In genomic region chr11:327581-327923, GRCh38 we compare ENCODE assay signal across 10 cellular contexts. TPM values are rescaled to one million over a fixed set of nuclear protein-coding genes. Genes with fewer than 3 reads are reported as not detected.
DNase-seq lines count a peak whose midpoint lies in the region; ATAC-seq, FAIRE-seq and TF ChIP-seq lines count a peak whose summit lies in the region.
"Had no signal": no experiment of that assay in that cellular context is flagged by ENCODE, and none has a peak within 500 bp of the region (broad histone marks: within the 10 kb centered on the region; RNA-seq: fewer than 3 reads in every experiment).

No MANE protein-coding gene starts in this region.

- H3K4me1 Mint-ChIP-seq in CD8-positive, alpha-beta T cell (ENCODE audit: low read depth) = peaks cover 77% of the 10 kb centered on the region

- H3K23me2 ChIP-seq in H1 (ENCODE audit: low read depth, low read length) = no peaks in the 10 kb centered on the region

- H3K79me2 ChIP-seq in H1 (ENCODE audit: control insufficient read depth in 1 of 2, insufficient read depth in 2 of 2, low read length in 2 of 2) (no peaks in the 10 kb centered on the region), MM.1S (ENCODE audit: low read length) (no peaks in the 10 kb centered on the region), PC-3 (ENCODE audit: low read length) (no peaks in the 10 kb centered on the region)

- no peak for TF ChIP-seq EP300 in H1 (IDR thresholded peaks at IDR 0.05; ENCODE audit: borderline replicate concordance in 1 of 2, low read depth in 2 of 2, low read length in 2 of 2)

- peak overlapping the region; percentile 67 for H3K4me3 Mint-ChIP-seq in CD8-positive, alpha-beta T cell

- no peak overlapping the region for H3K23ac ChIP-seq in H1 (ENCODE audit: insufficient read length)

- peak overlapping the region; percentile 69 for H3K27ac ChIP-seq in CD8-positive, alpha-beta T cell (ENCODE audit: low read depth, low read length)
- H3K27ac ChIP-seq in SJCRH30 (no peak overlapping the region; the same call in 1 of the 2 replicates), H1 (ENCODE audit: low read depth, low read length) (no peak overlapping the region), prostate gland (peak overlapping the region; percentile 78 to 83), MM.1S (ENCODE audit: low read length) (no peak overlapping the region), PC-3 (ENCODE audit: low read length) (no peak overlapping the region)

- no peaks in the 10 kb centered on the region for H3K9me3 Mint-ChIP-seq in CD8-positive, alpha-beta T cell

- no peak overlapping the region for H4K5ac ChIP-seq in H1 (ENCODE audit: insufficient read length, low read depth, low read length)

- no peak overlapping the region for H3K4me2 ChIP-seq in H1 (ENCODE audit: insufficient read depth in 1 of 2, low read depth in 2 of 2, low read length in 2 of 2)
- no peak overlapping the region; the same call in 1 of the 2 replicates for H3K4me2 ChIP-seq in MM.1S (ENCODE audit: low read depth, low read length)
- no peak overlapping the region for H3K4me2 ChIP-seq in PC-3 (ENCODE audit: low read length)

- H4K20me1 ChIP-seq in H1 (replicated peaks in 1 of 2; ENCODE audit: control insufficient read depth in 1 of 2, insufficient read depth in 2 of 2, low read length in 2 of 2) (no peaks in the 10 kb centered on the region), MM.1S (ENCODE audit: insufficient read depth, low read length) (no peaks in the 10 kb centered on the region), PC-3 (ENCODE audit: low read length) (no peaks in the 10 kb centered on the region)

- no peaks in the 10 kb centered on the region for H3K9me3 ChIP-seq in CD8-positive, alpha-beta T cell (ENCODE audit: low read length)
- H3K9me3 ChIP-seq in SJCRH30 (replicated peaks) = no peaks in the 10 kb centered on the region
- peaks cover 4 to 5% of the 10 kb centered on the region in 2 experiments; a peak in 1 of 4 replicates for H3K9me3 ChIP-seq in H1 (ENCODE audit: insufficient read depth in 2 of 2, low read depth in 1 of 2, low read length in 1 of 2)
- H3K9me3 ChIP-seq in prostate gland = no peaks in the 10 kb centered on the region
- H3K9me3 ChIP-seq in MM.1S (replicated peaks; ENCODE audit: insufficient read depth, low read length) = no peaks in the 10 kb centered on the region
- no peaks in the 10 kb centered on the region for H3K9me3 ChIP-seq in PC-3 (ENCODE audit: low read length)

- peak overlapping the region; percentile 6 for H3K4me3 ChIP-seq in CD8-positive, alpha-beta T cell (ENCODE audit: low read depth, low read length)
- H3K4me3 ChIP-seq in SJCRH30 = peak overlapping the region; percentile 35
- no peak overlapping the region for H3K4me3 ChIP-seq in H1 (ENCODE audit: extremely low read depth in 1 of 4, insufficient read depth in 2 of 4, low read depth in 3 of 4, low read length in 4 of 4)
- no peak overlapping the region for H3K4me3 ChIP-seq in prostate gland
- H3K4me3 ChIP-seq in MM.1S (ENCODE audit: low read length) = no peak overlapping the region
- no peak overlapping the region for H3K4me3 ChIP-seq in PC-3 (ENCODE audit: low read length)

- no peak overlapping the region for H4K91ac ChIP-seq in H1 (replicated peaks; ENCODE audit: insufficient read length, low read length)

- BruUV-seq in PC-3 (replicated peaks; lab: Mats Ljungman, UMichigan) = no TSS peak

- H3F3A ChIP-seq in MM.1S (ENCODE audit: insufficient read depth, low read length) (peaks cover 9% of the 10 kb centered on the region), PC-3 (ENCODE audit: low read length, unreplicated experiment) (no peaks in the 10 kb centered on the region)

- TF ChIP-seq CTCF in CD8-positive, alpha-beta T cell (IDR thresholded peaks at IDR 0.05) = no peak
- TF ChIP-seq CTCF in H1 (IDR thresholded peaks at IDR 0.05; ENCODE audit: control extremely low read depth in 1 of 3, insufficient read depth in 1 of 3, low read depth in 1 of 3, low read length in 3 of 3) (no peak), prostate gland (IDR thresholded peaks at IDR 0.05) (no peak), MM.1S (IDR thresholded peaks at IDR 0.05; ENCODE audit: low read length) (no peak), PC-3 (conservative IDR thresholded peaks at IDR 0.05; ENCODE audit: low read depth, low read length) (no peak)

- CTCF ChIA-PET in CD8-positive, alpha-beta T cell (lab: Charles Lee) = interaction anchor here (0.7 to 2.3 kb wide), 5 partner anchors 10 to 28 kb away, joined by 3 to 8 read pairs (median 3); no protein-coding TSS in a partner anchor
- CTCF ChIA-PET in H1 (lab: Charles Lee; ENCODE audit: partially characterized antibody) (interaction anchor here (1.0 to 2.4 kb wide), 4 partner anchors 11 to 121 kb away, joined by 3 to 6 read pairs (median 4); partner anchors contain the start of gene BET1L), PC-3 (lab: Charles Lee) (no interaction called here)

- H3K36me3 ChIP-seq in CD8-positive, alpha-beta T cell (ENCODE audit: insufficient read depth, low read length) = no peaks in the 10 kb centered on the region
- H3K36me3 ChIP-seq in SJCRH30 (no peaks in the 10 kb centered on the region), H1 (ENCODE audit: control insufficient read depth in 2 of 4, insufficient read depth in 4 of 4, low read length in 3 of 4) (no peaks in the 10 kb centered on the region), prostate gland (no peaks in the 10 kb centered on the region), MM.1S (replicated peaks; ENCODE audit: insufficient read depth, low read length) (no peaks in the 10 kb centered on the region), PC-3 (ENCODE audit: low read depth, low read length) (no peaks in the 10 kb centered on the region)

- TF ChIP-seq POLR2A in H1 (IDR thresholded peaks at IDR 0.05; ENCODE audit: control extremely low read depth in 1 of 2, low read depth in 2 of 2, low read length in 2 of 2) (no peak), prostate gland (IDR thresholded peaks at IDR 0.05) (no peak)

- no peak overlapping the region for H3K56ac ChIP-seq in H1 (replicated peaks; ENCODE audit: insufficient read length, low read depth, low read length)

- H3K27me3 ChIP-seq in CD8-positive, alpha-beta T cell (ENCODE audit: insufficient read depth, low read length) = no peaks in the 10 kb centered on the region
- H3K27me3 ChIP-seq in SJCRH30 (no peaks in the 10 kb centered on the region), H1 (replicated peaks in 1 of 4; ENCODE audit: control insufficient read depth in 3 of 4, extremely low read depth in 1 of 4, insufficient read depth in 3 of 4, low read length in 3 of 4) (no peaks in the 10 kb centered on the region), prostate gland (replicated peaks; ENCODE audit: insufficient read depth) (no peaks in the 10 kb centered on the region), MM.1S (replicated peaks; ENCODE audit: insufficient read depth, low read length) (peaks cover 79% of the 10 kb centered on the region), PC-3 (ENCODE audit: low read length) (no peaks in the 10 kb centered on the region)

- no peak overlapping the region for H2BK120ac ChIP-seq in H1 (replicated peaks; ENCODE audit: low read depth, low read length)

- H3K27me3 Mint-ChIP-seq in CD8-positive, alpha-beta T cell (ENCODE audit: low read depth) = no peaks in the 10 kb centered on the region

- no peak overlapping the region for H2BK5ac ChIP-seq in H1 (ENCODE audit: low read depth, low read length)

- no peak overlapping the region for H4K8ac ChIP-seq in H1 (ENCODE audit: extremely low read depth, insufficient read depth, low read length)

- DNase-seq in CD8-positive, alpha-beta T cell = no peak
- DNase-seq in SJCRH30 = no peak
- no peak for DNase-seq in H1 (ENCODE audit: low read depth in 1 of 2, low spot score in 2 of 2)
- DNase-seq in prostate gland (ENCODE audit: low spot score) = no peak
- no peak for DNase-seq in MM.1S
- no peak for DNase-seq in PC-3
- no peak for DNase-seq in HT-29 (ENCODE audit: low spot score)
- no peak for DNase-seq in stimulated activated CD4-positive, alpha-beta T cell treated with anti-CD3 and anti-CD28 coated beads, Interleukin-2, amount 100 ng/mL, for 48 hours
- DNase-seq: NCI-H2171, SW 1271 had no signal

- H3K36me3 Mint-ChIP-seq in CD8-positive, alpha-beta T cell = no peaks in the 10 kb centered on the region

- POLR2A ChIA-PET in CD8-positive, alpha-beta T cell (lab: Charles Lee) = interaction anchor here (0.6 to 1.7 kb wide), 4 partner anchors 12 to 80 kb away, joined by 3 to 7 read pairs (median 4); partner anchors contain the start of gene IFITM1
- POLR2A ChIA-PET in H1 (lab: Charles Lee; ENCODE audit: partially characterized antibody) = interaction anchor here (0.7 to 1.8 kb wide), 7 partner anchors 9 to 27 kb away, joined by 3 to 8 read pairs (median 4); partner anchors contain the start of gene IFITM2
- POLR2A ChIA-PET in PC-3 (lab: Charles Lee; ENCODE audit: unreplicated experiment) = no interaction called here

- H3K9ac ChIP-seq in H1 (replicated peaks in 1 of 4; ENCODE audit: extremely low read depth in 1 of 4, low read depth in 3 of 4, low read length in 3 of 4) (no peak overlapping the region), MM.1S (ENCODE audit: low read length) (no peak overlapping the region), PC-3 (ENCODE audit: low read length) (no peak overlapping the region)

- 0 out of 2 replicates have a peak overlapping the region, but pooled peaks have one; percentile 88 for H2BK15ac ChIP-seq in H1 (ENCODE audit: low read length)

- FAIRE-seq in H1 (lab: Jason Lieb, UNC) = no peak

- H3K79me1 ChIP-seq in H1 (ENCODE audit: low read depth, low read length) = no peaks in the 10 kb centered on the region

- 97% methylated on average over 3 of the region's 3 CpGs; no CpG with 5 or more reads in 1 of the 2 experiments for WGBS in H1 (ENCODE audit: extremely low coverage in 1 of 2, insufficient coverage in 1 of 2, insufficient read length in 1 of 2, insufficient replicate concordance in 2 of 2, low coverage in 1 of 2, low lambda C conversion rate in 2 of 2, missing lambda C conversion rate in 1 of 2), 2 experiments
- 91% methylated on average over 3 of the region's 3 CpGs for WGBS in prostate gland

- no peak overlapping the region for H2AK5ac ChIP-seq in H1 (ENCODE audit: low read depth, low read length)

- intact Hi-C loops in CD8-positive, alpha-beta T cell (cut with DNase I, micrococcal nuclease) = loop anchor here in 1 of 2 experiments (2.0 kb wide), 2 partner anchors 15 to 25 kb away; no protein-coding TSS in a partner anchor
- intact Hi-C loops in prostate gland (cut with DNase I) = no loop called here
- intact Hi-C loops in PC-3 (cut with micrococcal nuclease) = no loop called here

- H3K18ac ChIP-seq in H1 (ENCODE audit: extremely low read depth, low read length) = 0 out of 2 replicates have a peak overlapping the region, but pooled peaks have one; percentile 32

- H3K9me2 ChIP-seq in MM.1S (replicated peaks; ENCODE audit: insufficient read depth, low read length) = no peaks in the 10 kb centered on the region
- H3K9me2 ChIP-seq in PC-3 (replicated peaks; ENCODE audit: low read length) = no peaks in the 10 kb centered on the region

- peak overlapping the region; percentile 95 for H3K27ac Mint-ChIP-seq in CD8-positive, alpha-beta T cell

- H2BK12ac ChIP-seq in H1 (ENCODE audit: low read depth, low read length) = peak overlapping the region; percentile 75; the same call in 1 of the 2 replicates

- no peak for TF ChIP-seq RAD21 in H1 (IDR thresholded peaks at IDR 0.05 in 1 of 2, conservative IDR thresholded peaks at IDR 0.05 in 1 of 2; ENCODE audit: low read depth in 2 of 2, low read length in 2 of 2)

- H3K4ac ChIP-seq in H1 (replicated peaks; ENCODE audit: insufficient read length, low read depth, low read length) = no peak overlapping the region

- peaks cover 85% of the 10 kb centered on the region for H3K4me1 ChIP-seq in CD8-positive, alpha-beta T cell (ENCODE audit: insufficient read depth, low read length)
- H3K4me1 ChIP-seq in SJCRH30 (peaks cover 11% of the 10 kb centered on the region), H1 (replicated peaks in 1 of 4; ENCODE audit: control insufficient read depth in 3 of 4, insufficient read depth in 4 of 4, low read length in 3 of 4) (peaks cover 0 to 14% (median 2%) of the 10 kb centered on the region in 4 experiments; a peak in 4 of 7 replicates), prostate gland (replicated peaks) (peaks cover 3% of the 10 kb centered on the region), MM.1S (ENCODE audit: low read length) (peaks cover 29% of the 10 kb centered on the region), PC-3 (ENCODE audit: insufficient read depth, low read length) (no peaks in the 10 kb centered on the region)

- H2AFZ ChIP-seq in H1 (ENCODE audit: low read length) (no peak overlapping the region), MM.1S (ENCODE audit: low read length) (no peak overlapping the region), PC-3 (ENCODE audit: low read length) (no peak overlapping the region)

- no peak overlapping the region for H2BK20ac ChIP-seq in H1 (ENCODE audit: low read length)

- H3K14ac ChIP-seq in H1 (ENCODE audit: insufficient read length) = no peak overlapping the region

- no peak for ATAC-seq in CD8-positive, alpha-beta T cell
- ATAC-seq in PC-3 = no peak

RNA-seq across cellular contexts. Expression of gene IFITM3, which starts 6.9 kb away (rescaled TPM):
- total RNA-seq in CD8-positive, alpha-beta T cell = 1 to 10 TPM; 6.3 to 7.1 TPM
- total RNA-seq in SJCRH30 (2014; rRNA removed; shearing (Covaris generic)) = 100 and 101 TPM in 2 replicates
- total RNA-seq in H1 (2021; fragmentation: NEBNext Ultra II Directional; extraction: Animal tissue kit (Norgen Biotek cat#: 25700)) = 230 and 238 TPM in 2 replicates
- 666 and 779 TPM in 2 replicates for polyA plus RNA-seq in H1 (2011; rRNA removed)
- 365 TPM for polyA plus RNA-seq in H1 (2011; cell fraction: cytosol; rRNA removed)
- polyA plus RNA-seq in H1 (2011; cell fraction: nucleus; rRNA removed) = 320 TPM
- polyA plus RNA-seq in H1 (2012, experiment 1 of 2) = 512 to 625 TPM (median 570 TPM) in 4 replicates
- 529 TPM for polyA plus RNA-seq in H1 (2012, experiment 2 of 2)
- polyA plus RNA-seq in H1 (2013, experiment 1 of 2) = 497 TPM
- polyA plus RNA-seq in H1 (2013, experiment 2 of 2) = 568 TPM
- polyA minus RNA-seq in H1 (2011; rRNA and poly(A)+ RNA removed) = 133 and 217 TPM in 2 replicates
- polyA minus RNA-seq in H1 (2011; cell fraction: cytosol; rRNA and poly(A)+ RNA removed) = 219 TPM
- polyA minus RNA-seq in H1 (2011; cell fraction: nucleus; rRNA and poly(A)+ RNA removed) = 99.5 TPM
- total RNA-seq in prostate gland (100 to 1,000 TPM; 123 to 477 TPM), PC-3 (2014; rRNA removed) (91.6 and 97.6 TPM in 2 replicates)
- total RNA-seq in HT-29 (2014; rRNA removed; shearing (Covaris generic)) = 10.6 and 30.1 TPM in 2 replicates

RNA-seq across cellular contexts. Expression of gene IFITM1, which starts 13.7 kb away (rescaled TPM):
- total RNA-seq in CD8-positive, alpha-beta T cell = 100 to 1,000 TPM; 223 to 251 TPM
- total RNA-seq in SJCRH30 (2014; rRNA removed; shearing (Covaris generic)) = 4.9 and 7.4 TPM in 2 replicates
- 394 and 417 TPM in 2 replicates for total RNA-seq in H1 (2021; fragmentation: NEBNext Ultra II Directional; extraction: Animal tissue kit (Norgen Biotek cat#: 25700))
- polyA plus RNA-seq in H1 (2011; rRNA removed) = 1,464 and 1,887 TPM in 2 replicates
- polyA plus RNA-seq in H1 (2011; cell fraction: cytosol; rRNA removed) = 1,079 TPM
- 974 TPM for polyA plus RNA-seq in H1 (2011; cell fraction: nucleus; rRNA removed)
- 247 to 559 TPM (median 446 TPM) in 4 replicates for polyA plus RNA-seq in H1 (2012, experiment 1 of 2)
- polyA plus RNA-seq in H1 (2012, experiment 2 of 2) = 534 TPM
- 788 TPM for polyA plus RNA-seq in H1 (2013, experiment 1 of 2)
- 902 TPM for polyA plus RNA-seq in H1 (2013, experiment 2 of 2)
- 336 and 605 TPM in 2 replicates for polyA minus RNA-seq in H1 (2011; rRNA and poly(A)+ RNA removed)
- polyA minus RNA-seq in H1 (2011; cell fraction: cytosol; rRNA and poly(A)+ RNA removed) = 285 TPM
- polyA minus RNA-seq in H1 (2011; cell fraction: nucleus; rRNA and poly(A)+ RNA removed) = 204 TPM
- total RNA-seq in prostate gland = 100 to 1,000 TPM in 1 of 2 donors, 10 to 100 TPM in 1; 73.9 to 182 TPM
- 2.0 and 2.2 TPM in 2 replicates for total RNA-seq in PC-3 (2014; rRNA removed)
- 6.8 and 7.6 TPM in 2 replicates for total RNA-seq in HT-29 (2014; rRNA removed; shearing (Covaris generic))

RNA-seq across cellular contexts. Expression of gene IFITM2, which starts 19.9 kb away (rescaled TPM):
- 100 to 1,000 TPM; 283 to 295 TPM for total RNA-seq in CD8-positive, alpha-beta T cell
- 38.4 and 40.0 TPM in 2 replicates for total RNA-seq in SJCRH30 (2014; rRNA removed; shearing (Covaris generic))
- 363 and 399 TPM in 2 replicates for total RNA-seq in H1 (2021; fragmentation: NEBNext Ultra II Directional; extraction: Animal tissue kit (Norgen Biotek cat#: 25700))
- 764 and 902 TPM in 2 replicates for polyA plus RNA-seq in H1 (2011; rRNA removed)
- 381 TPM for polyA plus RNA-seq in H1 (2011; cell fraction: cytosol; rRNA removed)
- polyA plus RNA-seq in H1 (2011; cell fraction: nucleus; rRNA removed) = 326 TPM
- polyA plus RNA-seq in H1 (2012, experiment 1 of 2) = 487 to 716 TPM (median 624 TPM) in 4 replicates
- polyA plus RNA-seq in H1 (2012, experiment 2 of 2) = 666 TPM
- 1,170 TPM for polyA plus RNA-seq in H1 (2013, experiment 1 of 2)
- 1,490 TPM for polyA plus RNA-seq in H1 (2013, experiment 2 of 2)
- 220 and 246 TPM in 2 replicates for polyA minus RNA-seq in H1 (2011; rRNA and poly(A)+ RNA removed)
- polyA minus RNA-seq in H1 (2011; cell fraction: cytosol; rRNA and poly(A)+ RNA removed) = 86.5 TPM
- 58.9 TPM for polyA minus RNA-seq in H1 (2011; cell fraction: nucleus; rRNA and poly(A)+ RNA removed)
- 100 to 1,000 TPM in 1 of 2 donors, 10 to 100 TPM in 1; 96.6 to 149 TPM for total RNA-seq in prostate gland
- 36.3 and 49.0 TPM in 2 replicates for total RNA-seq in PC-3 (2014; rRNA removed)
- total RNA-seq in HT-29 (2014; rRNA removed; shearing (Covaris generic)) = 31.2 and 32.3 TPM in 2 replicates

RNA-seq across cellular contexts. Expression of gene IFITM5, which starts 28.2 kb away (rescaled TPM):
- not detected for total RNA-seq in CD8-positive, alpha-beta T cell
- not detected in 2 replicates for total RNA-seq in SJCRH30 (2014; rRNA removed; shearing (Covaris generic))
- total RNA-seq in H1 (2021; fragmentation: NEBNext Ultra II Directional; extraction: Animal tissue kit (Norgen Biotek cat#: 25700)) = not detected in 2 replicates
- polyA plus RNA-seq in H1 (2011; rRNA removed) = 0.50 TPM in 1 of 2 replicates, not detected in the other
- polyA plus RNA-seq in H1 (2011; cell fraction: cytosol; rRNA removed) = 0.21 TPM
- 0.30 TPM for polyA plus RNA-seq in H1 (2011; cell fraction: nucleus; rRNA removed)
- 0.33 TPM in 1 of 4 replicates, not detected in the others for polyA plus RNA-seq in H1 (2012, experiment 1 of 2)
- polyA plus RNA-seq in H1 (2012, experiment 2 of 2) = not detected
- 0.26 TPM for polyA plus RNA-seq in H1 (2013, experiment 1 of 2)
- 0.11 TPM for polyA plus RNA-seq in H1 (2013, experiment 2 of 2)
- polyA minus RNA-seq in H1 (2011; rRNA and poly(A)+ RNA removed) = not detected in 2 replicates
- polyA minus RNA-seq in H1 (2011; cell fraction: cytosol; rRNA and poly(A)+ RNA removed) = not detected
- not detected for polyA minus RNA-seq in H1 (2011; cell fraction: nucleus; rRNA and poly(A)+ RNA removed)
- total RNA-seq in prostate gland (not detected), PC-3 (2014; rRNA removed) (not detected in 2 replicates)
- total RNA-seq in HT-29 (2014; rRNA removed; shearing (Covaris generic)) = not detected in 2 replicates

RNA-seq across cellular contexts. Expression of gene PGGHG, which starts 38.6 kb away (rescaled TPM):
- total RNA-seq in CD8-positive, alpha-beta T cell = 100 to 1,000 TPM; 902 to 919 TPM
- 4.7 and 8.5 TPM in 2 replicates for total RNA-seq in SJCRH30 (2014; rRNA removed; shearing (Covaris generic))
- 52.9 and 60.7 TPM in 2 replicates for total RNA-seq in H1 (2021; fragmentation: NEBNext Ultra II Directional; extraction: Animal tissue kit (Norgen Biotek cat#: 25700))
- 34.8 and 61.4 TPM in 2 replicates for polyA plus RNA-seq in H1 (2011; rRNA removed)
- 56.3 TPM for polyA plus RNA-seq in H1 (2011; cell fraction: cytosol; rRNA removed)
- polyA plus RNA-seq in H1 (2011; cell fraction: nucleus; rRNA removed) = 681 TPM
- 50.3 to 86.1 TPM (median 73.3 TPM) in 4 replicates for polyA plus RNA-seq in H1 (2012, experiment 1 of 2)
- 36.1 TPM for polyA plus RNA-seq in H1 (2012, experiment 2 of 2)
- 44.0 TPM for polyA plus RNA-seq in H1 (2013, experiment 1 of 2)
- polyA plus RNA-seq in H1 (2013, experiment 2 of 2) = 38.3 TPM
- polyA minus RNA-seq in H1 (2011; rRNA and poly(A)+ RNA removed) = 8.6 and 10.8 TPM in 2 replicates
- 17.0 TPM for polyA minus RNA-seq in H1 (2011; cell fraction: cytosol; rRNA and poly(A)+ RNA removed)
- polyA minus RNA-seq in H1 (2011; cell fraction: nucleus; rRNA and poly(A)+ RNA removed) = 53.3 TPM
- total RNA-seq in prostate gland (10 to 100 TPM; 18.4 to 63.1 TPM), PC-3 (2014; rRNA removed) (10.6 and 12.4 TPM in 2 replicates)
- 175 and 194 TPM in 2 replicates for total RNA-seq in HT-29 (2014; rRNA removed; shearing (Covaris generic))

Comparison
In these comparisons a context has a peak if more than half of its experiments do, and no peak if none do; other contexts are left out.
1. H3K27ac ChIP-seq: peak in CD8-positive, alpha-beta T cell (single experiment) and prostate gland (2 of 2); none in SJCRH30 (single experiment), H1 (single experiment), MM.1S (single experiment) and PC-3 (single experiment).
2. H3K4me3 ChIP-seq: peak in CD8-positive, alpha-beta T cell (single experiment) and SJCRH30 (single experiment); none in H1 (0 of 4), prostate gland (0 of 2), MM.1S (single experiment) and PC-3 (single experiment).